ENCODE assay signal across 1 cellular context in genomic region chrX:49812177-49812576, GRCh38.
TF ChIP-seq lines count a peak whose summit lies in the region.

No MANE protein-coding gene starts in this region.

TF ChIP-seq in HepG2, 621 proteins besides CTCF, POLR2A, EP300 and RAD21 (continued from another document and continues in another):
- TF ChIP-seq, protein P1, sequence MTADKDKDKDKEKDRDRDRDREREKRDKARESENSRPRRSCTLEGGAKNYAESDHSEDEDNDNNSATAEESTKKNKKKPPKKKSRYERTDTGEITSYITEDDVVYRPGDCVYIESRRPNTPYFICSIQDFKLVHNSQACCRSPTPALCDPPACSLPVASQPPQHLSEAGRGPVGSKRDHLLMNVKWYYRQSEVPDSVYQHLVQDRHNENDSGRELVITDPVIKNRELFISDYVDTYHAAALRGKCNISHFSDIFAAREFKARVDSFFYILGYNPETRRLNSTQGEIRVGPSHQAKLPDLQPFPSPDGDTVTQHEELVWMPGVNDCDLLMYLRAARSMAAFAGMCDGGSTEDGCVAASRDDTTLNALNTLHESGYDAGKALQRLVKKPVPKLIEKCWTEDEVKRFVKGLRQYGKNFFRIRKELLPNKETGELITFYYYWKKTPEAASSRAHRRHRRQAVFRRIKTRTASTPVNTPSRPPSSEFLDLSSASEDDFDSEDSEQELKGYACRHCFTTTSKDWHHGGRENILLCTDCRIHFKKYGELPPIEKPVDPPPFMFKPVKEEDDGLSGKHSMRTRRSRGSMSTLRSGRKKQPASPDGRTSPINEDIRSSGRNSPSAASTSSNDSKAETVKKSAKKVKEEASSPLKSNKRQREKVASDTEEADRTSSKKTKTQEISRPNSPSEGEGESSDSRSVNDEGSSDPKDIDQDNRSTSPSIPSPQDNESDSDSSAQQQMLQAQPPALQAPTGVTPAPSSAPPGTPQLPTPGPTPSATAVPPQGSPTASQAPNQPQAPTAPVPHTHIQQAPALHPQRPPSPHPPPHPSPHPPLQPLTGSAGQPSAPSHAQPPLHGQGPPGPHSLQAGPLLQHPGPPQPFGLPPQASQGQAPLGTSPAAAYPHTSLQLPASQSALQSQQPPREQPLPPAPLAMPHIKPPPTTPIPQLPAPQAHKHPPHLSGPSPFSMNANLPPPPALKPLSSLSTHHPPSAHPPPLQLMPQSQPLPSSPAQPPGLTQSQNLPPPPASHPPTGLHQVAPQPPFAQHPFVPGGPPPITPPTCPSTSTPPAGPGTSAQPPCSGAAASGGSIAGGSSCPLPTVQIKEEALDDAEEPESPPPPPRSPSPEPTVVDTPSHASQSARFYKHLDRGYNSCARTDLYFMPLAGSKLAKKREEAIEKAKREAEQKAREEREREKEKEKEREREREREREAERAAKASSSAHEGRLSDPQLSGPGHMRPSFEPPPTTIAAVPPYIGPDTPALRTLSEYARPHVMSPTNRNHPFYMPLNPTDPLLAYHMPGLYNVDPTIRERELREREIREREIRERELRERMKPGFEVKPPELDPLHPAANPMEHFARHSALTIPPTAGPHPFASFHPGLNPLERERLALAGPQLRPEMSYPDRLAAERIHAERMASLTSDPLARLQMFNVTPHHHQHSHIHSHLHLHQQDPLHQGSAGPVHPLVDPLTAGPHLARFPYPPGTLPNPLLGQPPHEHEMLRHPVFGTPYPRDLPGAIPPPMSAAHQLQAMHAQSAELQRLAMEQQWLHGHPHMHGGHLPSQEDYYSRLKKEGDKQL (CRISPR knock-in tag; IDR thresholded peaks at IDR 0.05; ENCODE audit: low read depth), result peak; percentile 71; the same call in 1 of the 2 replicates
- no peak for TF ChIP-seq ZC3H13 (CRISPR knock-in tag; IDR thresholded peaks at IDR 0.05)
- no peak for TF ChIP-seq SOX6 (IDR thresholded peaks at IDR 0.05)
- TF ChIP-seq SOX6 (CRISPR knock-in tag; IDR thresholded peaks at IDR 0.05), result peak; percentile 83
- TF ChIP-seq RARG (CRISPR knock-in tag; IDR thresholded peaks at IDR 0.05; ENCODE audit: low read depth), result no peak
- no peak for TF ChIP-seq ZNF101 (CRISPR knock-in tag; IDR thresholded peaks at IDR 0.05; ENCODE audit: borderline replicate concordance, low read depth)
- TF ChIP-seq MEIS2 (CRISPR knock-in tag; IDR thresholded peaks at IDR 0.05), result peak; percentile 27; the same call in 1 of the 2 replicates
- no peak for TF ChIP-seq ZSCAN25 (CRISPR knock-in tag; IDR thresholded peaks at IDR 0.05)
- TF ChIP-seq ZSCAN30 (CRISPR knock-in tag; IDR thresholded peaks at IDR 0.05), result no peak
- TF ChIP-seq, protein P2, sequence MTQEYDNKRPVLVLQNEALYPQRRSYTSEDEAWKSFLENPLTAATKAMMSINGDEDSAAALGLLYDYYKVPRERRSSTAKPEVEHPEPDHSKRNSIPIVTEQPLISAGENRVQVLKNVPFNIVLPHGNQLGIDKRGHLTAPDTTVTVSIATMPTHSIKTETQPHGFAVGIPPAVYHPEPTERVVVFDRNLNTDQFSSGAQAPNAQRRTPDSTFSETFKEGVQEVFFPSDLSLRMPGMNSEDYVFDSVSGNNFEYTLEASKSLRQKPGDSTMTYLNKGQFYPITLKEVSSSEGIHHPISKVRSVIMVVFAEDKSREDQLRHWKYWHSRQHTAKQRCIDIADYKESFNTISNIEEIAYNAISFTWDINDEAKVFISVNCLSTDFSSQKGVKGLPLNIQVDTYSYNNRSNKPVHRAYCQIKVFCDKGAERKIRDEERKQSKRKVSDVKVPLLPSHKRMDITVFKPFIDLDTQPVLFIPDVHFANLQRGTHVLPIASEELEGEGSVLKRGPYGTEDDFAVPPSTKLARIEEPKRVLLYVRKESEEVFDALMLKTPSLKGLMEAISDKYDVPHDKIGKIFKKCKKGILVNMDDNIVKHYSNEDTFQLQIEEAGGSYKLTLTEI (CRISPR knock-in tag; conservative IDR thresholded peaks at IDR 0.05), result no peak
- TF ChIP-seq SNAPC4 (CRISPR knock-in tag; IDR thresholded peaks at IDR 0.05), result no peak
- TF ChIP-seq PLRG1 (conservative IDR thresholded peaks at IDR 0.05), result no peak
- peak in 1 of 2 experiments; percentile 26; a peak in 1 of 4 replicates for TF ChIP-seq NR2F1 (CRISPR knock-in tag; IDR thresholded peaks at IDR 0.05)
- TF ChIP-seq NBN (conservative IDR thresholded peaks at IDR 0.05), result no peak
- TF ChIP-seq SIX1 (CRISPR knock-in tag; IDR thresholded peaks at IDR 0.05; ENCODE audit: borderline replicate concordance), result peak; percentile 41; the same call in 1 of the 2 replicates
- TF ChIP-seq HIVEP1 (CRISPR knock-in tag; IDR thresholded peaks at IDR 0.05), result no peak
- TF ChIP-seq KAT8 (CRISPR knock-in tag; IDR thresholded peaks at IDR 0.05), result no peak
- TF ChIP-seq JUN (CRISPR knock-in tag; IDR thresholded peaks at IDR 0.05), result no peak
- no peak for TF ChIP-seq ZNF564 (CRISPR knock-in tag; IDR thresholded peaks at IDR 0.05)
- no peak for TF ChIP-seq CSRNP2 (CRISPR knock-in tag; conservative IDR thresholded peaks at IDR 0.05; ENCODE audit: low read depth)
- TF ChIP-seq NPAS2 (CRISPR knock-in tag; IDR thresholded peaks at IDR 0.05; ENCODE audit: borderline replicate concordance), result no peak
- no peak for TF ChIP-seq SMARCC2 (IDR thresholded peaks at IDR 0.05)
- TF ChIP-seq, protein P3, sequence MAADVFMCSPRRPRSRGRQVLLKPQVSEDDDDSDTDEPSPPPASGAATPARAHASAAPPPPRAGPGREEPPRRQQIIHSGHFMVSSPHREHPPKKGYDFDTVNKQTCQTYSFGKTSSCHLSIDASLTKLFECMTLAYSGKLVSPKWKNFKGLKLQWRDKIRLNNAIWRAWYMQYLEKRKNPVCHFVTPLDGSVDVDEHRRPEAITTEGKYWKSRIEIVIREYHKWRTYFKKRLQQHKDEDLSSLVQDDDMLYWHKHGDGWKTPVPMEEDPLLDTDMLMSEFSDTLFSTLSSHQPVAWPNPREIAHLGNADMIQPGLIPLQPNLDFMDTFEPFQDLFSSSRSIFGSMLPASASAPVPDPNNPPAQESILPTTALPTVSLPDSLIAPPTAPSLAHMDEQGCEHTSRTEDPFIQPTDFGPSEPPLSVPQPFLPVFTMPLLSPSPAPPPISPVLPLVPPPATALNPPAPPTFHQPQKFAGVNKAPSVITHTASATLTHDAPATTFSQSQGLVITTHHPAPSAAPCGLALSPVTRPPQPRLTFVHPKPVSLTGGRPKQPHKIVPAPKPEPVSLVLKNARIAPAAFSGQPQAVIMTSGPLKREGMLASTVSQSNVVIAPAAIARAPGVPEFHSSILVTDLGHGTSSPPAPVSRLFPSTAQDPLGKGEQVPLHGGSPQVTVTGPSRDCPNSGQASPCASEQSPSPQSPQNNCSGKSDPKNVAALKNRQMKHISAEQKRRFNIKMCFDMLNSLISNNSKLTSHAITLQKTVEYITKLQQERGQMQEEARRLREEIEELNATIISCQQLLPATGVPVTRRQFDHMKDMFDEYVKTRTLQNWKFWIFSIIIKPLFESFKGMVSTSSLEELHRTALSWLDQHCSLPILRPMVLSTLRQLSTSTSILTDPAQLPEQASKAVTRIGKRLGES (CRISPR knock-in tag; IDR thresholded peaks at IDR 0.05; ENCODE audit: borderline replicate concordance), result no peak
- TF ChIP-seq, protein P4, sequence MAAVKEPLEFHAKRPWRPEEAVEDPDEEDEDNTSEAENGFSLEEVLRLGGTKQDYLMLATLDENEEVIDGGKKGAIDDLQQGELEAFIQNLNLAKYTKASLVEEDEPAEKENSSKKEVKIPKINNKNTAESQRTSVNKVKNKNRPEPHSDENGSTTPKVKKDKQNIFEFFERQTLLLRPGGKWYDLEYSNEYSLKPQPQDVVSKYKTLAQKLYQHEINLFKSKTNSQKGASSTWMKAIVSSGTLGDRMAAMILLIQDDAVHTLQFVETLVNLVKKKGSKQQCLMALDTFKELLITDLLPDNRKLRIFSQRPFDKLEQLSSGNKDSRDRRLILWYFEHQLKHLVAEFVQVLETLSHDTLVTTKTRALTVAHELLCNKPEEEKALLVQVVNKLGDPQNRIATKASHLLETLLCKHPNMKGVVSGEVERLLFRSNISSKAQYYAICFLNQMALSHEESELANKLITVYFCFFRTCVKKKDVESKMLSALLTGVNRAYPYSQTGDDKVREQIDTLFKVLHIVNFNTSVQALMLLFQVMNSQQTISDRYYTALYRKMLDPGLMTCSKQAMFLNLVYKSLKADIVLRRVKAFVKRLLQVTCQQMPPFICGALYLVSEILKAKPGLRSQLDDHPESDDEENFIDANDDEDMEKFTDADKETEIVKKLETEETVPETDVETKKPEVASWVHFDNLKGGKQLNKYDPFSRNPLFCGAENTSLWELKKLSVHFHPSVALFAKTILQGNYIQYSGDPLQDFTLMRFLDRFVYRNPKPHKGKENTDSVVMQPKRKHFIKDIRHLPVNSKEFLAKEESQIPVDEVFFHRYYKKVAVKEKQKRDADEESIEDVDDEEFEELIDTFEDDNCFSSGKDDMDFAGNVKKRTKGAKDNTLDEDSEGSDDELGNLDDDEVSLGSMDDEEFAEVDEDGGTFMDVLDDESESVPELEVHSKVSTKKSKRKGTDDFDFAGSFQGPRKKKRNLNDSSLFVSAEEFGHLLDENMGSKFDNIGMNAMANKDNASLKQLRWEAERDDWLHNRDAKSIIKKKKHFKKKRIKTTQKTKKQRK (IDR thresholded peaks at IDR 0.05; ENCODE audit: low read length), result no peak
- no peak for TF ChIP-seq ZNF230 (CRISPR knock-in tag; IDR thresholded peaks at IDR 0.05)
- peak; percentile 29; the same call in 1 of the 2 replicates for TF ChIP-seq PHF21A (CRISPR knock-in tag; IDR thresholded peaks at IDR 0.05)
- no peak for TF ChIP-seq KDM4B (CRISPR knock-in tag; IDR thresholded peaks at IDR 0.05)
- TF ChIP-seq ZNF282 (IDR thresholded peaks at IDR 0.05; ENCODE audit: partially characterized antibody), result no peak
